Comparison of ENCODE assay signal across 8 cellular contexts in genomic region chr2:27428978-27429541, GRCh38. TPM values are rescaled to one million over a fixed set of nuclear protein-coding genes. Genes with fewer than 3 reads are reported as not detected.
DNase-seq lines count a peak whose midpoint lies in the region; ATAC-seq and TF ChIP-seq lines count a peak whose summit lies in the region.

No MANE protein-coding gene starts in this region.

- H4K5ac ChIP-seq in IMR-90 (ENCODE audit: low read depth, low read length), result no peak overlapping the region

- H3K4me1 Mint-ChIP-seq in activated naive CD8-positive, alpha-beta T cell treated with anti-CD3 and anti-CD28 coated beads, Interleukin-2, amount 50 U/mL, for 24 hours, result peaks cover 43% of the 10 kb centered on the region
- peaks cover 25% of the 10 kb centered on the region for H3K4me1 Mint-ChIP-seq in type B pancreatic cell (ENCODE audit: unreplicated experiment)

- peak overlapping the region; percentile 98 for H3K4me3 Mint-ChIP-seq in activated naive CD8-positive, alpha-beta T cell treated with anti-CD3 and anti-CD28 coated beads, Interleukin-2, amount 50 U/mL, for 24 hours
- peak overlapping the region; percentile 98 for H3K4me3 Mint-ChIP-seq in type B pancreatic cell

- H2BK120ac ChIP-seq in IMR-90 (ENCODE audit: low read depth, low read length), result peak overlapping the region; percentile 56; the same call in 1 of the 2 replicates
- H2BK120ac ChIP-seq in trophoblast cell (ENCODE audit: insufficient read depth, low read length, poor library complexity), result peak overlapping the region; percentile 98

- peak overlapping the region; percentile 43; the same call in 1 of the 2 replicates for H2AK5ac ChIP-seq in IMR-90 (ENCODE audit: low read depth, low read length)
- H2AK5ac ChIP-seq in trophoblast cell (ENCODE audit: low read length), result no peak overlapping the region

- peaks cover 45% of the 10 kb centered on the region for H4K20me1 ChIP-seq in IMR-90 (ENCODE audit: insufficient read depth, low read length)
- H4K20me1 ChIP-seq in SK-N-SH (ENCODE audit: insufficient read depth), result peaks cover 46% of the 10 kb centered on the region

- peak overlapping the region; percentile 81 for H3K4me3 ChIP-seq in IMR-90 (ENCODE audit: insufficient read depth, low read depth, low read length)
- peak overlapping the region; percentile 74 to 92 for H3K4me3 ChIP-seq in SK-N-SH (ENCODE audit: low read depth in 2 of 2, low read length in 1 of 2)
- H3K4me3 ChIP-seq in cardiac muscle cell, result peak overlapping the region; percentile 88
- peak overlapping the region; percentile 92 for H3K4me3 ChIP-seq in trophoblast cell (ENCODE audit: low read depth, low read length)

- no peaks in the 10 kb centered on the region for H3K27me3 ChIP-seq in IMR-90 (ENCODE audit: control insufficient read depth, insufficient read depth, low read length)
- no peaks in the 10 kb centered on the region for H3K27me3 ChIP-seq in SK-N-SH (ENCODE audit: insufficient read depth)
- no peaks in the 10 kb centered on the region for H3K27me3 ChIP-seq in cardiac muscle cell
- no peaks in the 10 kb centered on the region for H3K27me3 ChIP-seq in trophoblast cell (ENCODE audit: insufficient read depth, low read length)

- no peaks in the 10 kb centered on the region for H3K27me3 Mint-ChIP-seq in activated naive CD8-positive, alpha-beta T cell treated with anti-CD3 and anti-CD28 coated beads, Interleukin-2, amount 50 U/mL, for 24 hours
- no peaks in the 10 kb centered on the region for H3K27me3 Mint-ChIP-seq in type B pancreatic cell

- peak overlapping the region; percentile 58 for H4K91ac ChIP-seq in IMR-90 (ENCODE audit: insufficient read depth, low read depth, low read length)
- peak overlapping the region; percentile 98 for H4K91ac ChIP-seq in trophoblast cell (ENCODE audit: low read depth, low read length)

- H3K79me1 ChIP-seq in IMR-90 (ENCODE audit: low read depth in 1 of 2, low read length in 2 of 2) (peaks cover 6 to 42% of the 10 kb centered on the region in 2 experiments), trophoblast cell (ENCODE audit: low read length) (peaks cover 7% of the 10 kb centered on the region)

- H3K9me2 ChIP-seq in SK-N-SH, result no peaks in the 10 kb centered on the region

- intact Hi-C loops in IMR-90 (cut with micrococcal nuclease), result loop anchor here (1.0 kb wide), 1 partner anchor 20 kb away; the partner anchor contains the start of gene PPM1G

- H3K23ac ChIP-seq in IMR-90 (ENCODE audit: low read depth, low read length) (peak overlapping the region; percentile 92), trophoblast cell (ENCODE audit: low read length) (no peak overlapping the region)

- H4K12ac ChIP-seq in trophoblast cell (ENCODE audit: low read depth, low read length), result peak overlapping the region; percentile 73

- H3K4me1 ChIP-seq in IMR-90 (ENCODE audit: control insufficient read depth, insufficient read depth, low read length) (peaks cover 8% of the 10 kb centered on the region), SK-N-SH (ENCODE audit: control insufficient read depth in 1 of 2, insufficient read depth in 2 of 2, low read depth in 1 of 2, low read length in 1 of 2) (peaks cover 6 to 10% of the 10 kb centered on the region in 2 experiments; a peak in 3 of 4 replicates), cardiac muscle cell (ENCODE audit: low read depth) (peaks cover 12% of the 10 kb centered on the region), trophoblast cell (ENCODE audit: control insufficient read depth in 1 of 2, insufficient read depth in 2 of 2, low read length in 2 of 2) (peaks cover 3% of the 10 kb centered on the region in 2 experiments)

- no peak overlapping the region for H2BK15ac ChIP-seq in IMR-90 (ENCODE audit: low read depth, low read length)

- 0 out of 2 replicates have a peak, but pooled peaks cover 3% of the 10 kb centered on the region for H3K9me1 ChIP-seq in IMR-90 (ENCODE audit: insufficient read depth, low read length)

- H3K9me3 Mint-ChIP-seq in activated naive CD8-positive, alpha-beta T cell treated with anti-CD3 and anti-CD28 coated beads, Interleukin-2, amount 50 U/mL, for 24 hours, result no peaks in the 10 kb centered on the region
- H3K9me3 Mint-ChIP-seq in type B pancreatic cell, result no peaks in the 10 kb centered on the region

- H3F3A ChIP-seq in SK-N-SH (replicated peaks; ENCODE audit: insufficient read depth), result peaks cover 17% of the 10 kb centered on the region

- no peak for TF ChIP-seq EP300 in SK-N-SH (IDR thresholded peaks at IDR 0.05; ENCODE audit: borderline replicate concordance in 1 of 2, low read depth in 1 of 2, low read length in 1 of 2)

- H3K27ac ChIP-seq in IMR-90 (ENCODE audit: insufficient read depth, low read length) (peak overlapping the region; percentile 81), SK-N-SH (ENCODE audit: low read depth in 2 of 2, low read length in 1 of 2) (peak overlapping the region; percentile 92 to 93), cardiac muscle cell (peak overlapping the region; percentile 98), trophoblast cell (ENCODE audit: low read depth, low read length) (peak overlapping the region; percentile 93)

- H3K18ac ChIP-seq in IMR-90 (ENCODE audit: low read depth, low read length) (no peak overlapping the region; the same call in 1 of the 2 replicates), trophoblast cell (ENCODE audit: low read length) (peak overlapping the region; percentile 96)

- 0% methylated on average over 5 of the region's 51 CpGs; no CpG with 5 or more reads in 1 of the 2 experiments for WGBS in IMR-90 (ENCODE audit: extremely low coverage in 2 of 2, insufficient read length in 1 of 2), 2 experiments
- WGBS in SK-N-SH (ENCODE audit: low lambda C conversion rate), result 0% methylated on average over 10 of the region's 51 CpGs
- WGBS in trophoblast cell (ENCODE audit: extremely low coverage, insufficient coverage, insufficient read length), result no CpG with 5 or more reads among the region's 51 CpGs

- CTCF ChIA-PET in IMR-90 (lab: Yijun Ruan, JAX) (interaction anchor here (0.6 to 1.2 kb wide), 2 partner anchors 21 to 25 kb away, joined by 3 read pairs; no protein-coding TSS in a partner anchor), SK-N-SH (lab: Yijun Ruan, JAX) (interaction anchor here (0.8 to 7.0 kb wide), 9 partner anchors 11 to 254 kb away, joined by 3 to 94 read pairs (median 7); partner anchors contain the start of gene PPM1G)

- H4K8ac ChIP-seq in IMR-90 (ENCODE audit: low read depth in 2 of 2, low read length in 2 of 2), result peak overlapping the region in 1 of 2 experiments; percentile 58; a peak in 2 of 4 replicates
- H4K8ac ChIP-seq in trophoblast cell (ENCODE audit: low read depth, low read length), result peak overlapping the region; percentile 77

- H2AFZ ChIP-seq in IMR-90 (replicated peaks; ENCODE audit: low read length, poor library complexity), result peak overlapping the region; percentile 91
- peak overlapping the region; percentile 77; the same call in 1 of the 2 replicates for H2AFZ ChIP-seq in SK-N-SH (ENCODE audit: low read depth)
- H2AFZ ChIP-seq in trophoblast cell (ENCODE audit: insufficient read depth, low read length, poor library complexity), result peak overlapping the region; percentile 80

- H2BK5ac ChIP-seq in IMR-90 (ENCODE audit: low read depth, low read length, poor library complexity, severe bottlenecking) (peak overlapping the region; percentile 79), trophoblast cell (ENCODE audit: low read depth, low read length, poor library complexity) (peak overlapping the region; percentile 95)

- H2BK12ac ChIP-seq in trophoblast cell (ENCODE audit: low read length), result no peak overlapping the region

- H3K36me3 ChIP-seq in IMR-90 (ENCODE audit: control insufficient read depth, insufficient read depth, low read length), result peaks cover 9% of the 10 kb centered on the region
- H3K36me3 ChIP-seq in SK-N-SH (replicated peaks in 1 of 2; ENCODE audit: control insufficient read depth in 1 of 2, insufficient read depth in 2 of 2, low read length in 1 of 2), result peaks cover 10 to 17% of the 10 kb centered on the region in 2 experiments
- peaks cover 10% of the 10 kb centered on the region for H3K36me3 ChIP-seq in cardiac muscle cell
- H3K36me3 ChIP-seq in trophoblast cell (ENCODE audit: control insufficient read depth in 1 of 2, insufficient read depth in 2 of 2, low read length in 2 of 2), result peaks cover 9 to 12% of the 10 kb centered on the region in 2 experiments

- no peak for TF ChIP-seq POLR2A in IMR-90 (IDR thresholded peaks at IDR 0.05; ENCODE audit: low read depth, low read length)

- peak overlapping the region; percentile 85 for H3K4ac ChIP-seq in IMR-90 (ENCODE audit: low read depth, low read length)
- peak overlapping the region; percentile 95 for H3K4ac ChIP-seq in trophoblast cell (ENCODE audit: low read depth, low read length)

- H2AK9ac ChIP-seq in IMR-90 (replicated peaks; ENCODE audit: low read depth, low read length, poor library complexity), result peak overlapping the region; percentile 98

- dilution Hi-C loops in IMR-90 (cut with HindIII; ENCODE audit: low sequenced_read_pairs, unreplicated experiment), result no loop called here

- peak overlapping the region; percentile 86 for H3K9ac ChIP-seq in IMR-90 (ENCODE audit: low read depth, low read length)
- H3K9ac ChIP-seq in SK-N-SH, result peak overlapping the region; percentile 98
- H3K9ac ChIP-seq in trophoblast cell (ENCODE audit: low read length), result peak overlapping the region; percentile 94

- ATAC-seq in GM21576 (IDR thresholded peaks at IDR 0.05; ENCODE audit: unreplicated experiment) (peak; percentile 63), IMR-90 (ENCODE audit: low read depth) (peak; percentile 85)
- peak; percentile 82 for ATAC-seq in activated naive CD8-positive, alpha-beta T cell treated with anti-CD3 and anti-CD28 coated beads, Interleukin-2, amount 50 U/mL, for 24 hours

- in situ Hi-C loops in IMR-90 (cut with MboI; ENCODE audit: low sequenced_read_pairs), result no loop called here

- POLR2A ChIA-PET in IMR-90 (lab: Charles Lee; ENCODE audit: unreplicated experiment), result interaction anchor here (0.9 kb wide), 1 partner anchor 52 kb away, joined by 4 read pairs; no protein-coding TSS in a partner anchor
- POLR2A ChIA-PET in SK-N-SH (lab: Yijun Ruan, JAX), result interaction anchor here (0.6 to 4.3 kb wide), 18 partner anchors 15 to 235 kb away, joined by 3 to 66 read pairs (median 5); partner anchors contain the start of genes CCDC121, EIF2B4, GPN1 and GTF3C2

- peak overlapping the region; percentile 86 for H3K56ac ChIP-seq in IMR-90 (ENCODE audit: extremely low read depth, insufficient read depth, low read length)

- TF ChIP-seq CTCF in IMR-90 (conservative IDR thresholded peaks at IDR 0.05; ENCODE audit: low read depth, low read length) (no peak), SK-N-SH (IDR thresholded peaks at IDR 0.05) (no peak), cardiac muscle cell (IDR thresholded peaks at IDR 0.05; ENCODE audit: low read depth, low read length) (no peak), type B pancreatic cell (conservative IDR thresholded peaks at IDR 0.05) (no peak)

- H3K14ac ChIP-seq in IMR-90 (replicated peaks; ENCODE audit: low read depth, low read length) (peak overlapping the region; percentile 97), trophoblast cell (ENCODE audit: low read length) (peak overlapping the region; percentile 81)

- H3K36me3 Mint-ChIP-seq in activated naive CD8-positive, alpha-beta T cell treated with anti-CD3 and anti-CD28 coated beads, Interleukin-2, amount 50 U/mL, for 24 hours (ENCODE audit: low read depth), result peaks cover 8% of the 10 kb centered on the region
- peaks cover 6% of the 10 kb centered on the region for H3K36me3 Mint-ChIP-seq in type B pancreatic cell

- H3K79me2 ChIP-seq in SK-N-SH (ENCODE audit: insufficient read depth), result peaks cover 51% of the 10 kb centered on the region
- H3K79me2 ChIP-seq in trophoblast cell (ENCODE audit: control insufficient read depth, insufficient read depth, low read length, poor library complexity), result peaks cover 20% of the 10 kb centered on the region

- H3K27ac Mint-ChIP-seq in activated naive CD8-positive, alpha-beta T cell treated with anti-CD3 and anti-CD28 coated beads, Interleukin-2, amount 50 U/mL, for 24 hours, result peak overlapping the region; percentile 99
- peak overlapping the region; percentile 91 for H3K27ac Mint-ChIP-seq in type B pancreatic cell

- H3K4me2 ChIP-seq in IMR-90 (ENCODE audit: low read depth, low read length) (peak overlapping the region; percentile 84), SK-N-SH (peak overlapping the region; percentile 84), trophoblast cell (ENCODE audit: low read length) (peak overlapping the region; percentile 83)

- TF ChIP-seq RAD21 in IMR-90 (IDR thresholded peaks at IDR 0.05; ENCODE audit: low read length) (no peak), SK-N-SH (IDR thresholded peaks at IDR 0.05; ENCODE audit: low read length) (no peak)

- no peaks in the 10 kb centered on the region for H3K9me3 ChIP-seq in IMR-90 (ENCODE audit: control insufficient read depth, insufficient read depth, low read length)
- no peaks in the 10 kb centered on the region for H3K9me3 ChIP-seq in SK-N-SH
- no peaks in the 10 kb centered on the region for H3K9me3 ChIP-seq in cardiac muscle cell (ENCODE audit: low read depth)
- peaks cover 2% of the 10 kb centered on the region for H3K9me3 ChIP-seq in trophoblast cell (ENCODE audit: insufficient read depth, low read depth, low read length)

- DNase-seq in ELF-1 (ENCODE audit: low read depth, low spot score), result peak; percentile 91
- peak; percentile 82 for DNase-seq in IMR-90
- peak; percentile 98 for DNase-seq in SK-N-SH
- peak; percentile 82 for DNase-seq in activated naive CD8-positive, alpha-beta T cell treated with anti-CD3 and anti-CD28 coated beads, Interleukin-2, amount 50 U/mL, for 24 hours
- peak; percentile 89 for DNase-seq in cardiac muscle cell (ENCODE audit: low read depth in 1 of 2, low spot score in 1 of 2)
- peak; percentile 81 to 89 for DNase-seq in trophoblast cell
- DNase-seq in type B pancreatic cell (ENCODE audit: extremely low spot score, unreplicated experiment), result peak; percentile 86

- BruUV-seq in IMR-90 (replicated peaks; lab: Mats Ljungman, UMichigan), result no TSS peak

- no peak overlapping the region for H2BK20ac ChIP-seq in IMR-90 (ENCODE audit: low read depth, low read length)

RNA-seq across cellular contexts. Expression of gene NRBP1, which starts 0.6 kb away (rescaled TPM):
- total RNA-seq in IMR-90 (2012; rRNA removed) (107 and 120 TPM in 2 replicates), cardiac muscle cell (82.1 and 122 TPM in 2 replicates), type B pancreatic cell (ENCODE audit: low replicate concordance) (96.7 and 105 TPM in 2 replicates)
- polyA plus RNA-seq in IMR-90 (2012; rRNA removed) (150 and 155 TPM in 2 replicates), SK-N-SH (2012; rRNA removed) (182 and 227 TPM in 2 replicates), cardiac muscle cell (147 and 185 TPM in 2 replicates)
- 80.8 and 104 TPM in 2 replicates for polyA plus RNA-seq in IMR-90 (2012; cell fraction: cytosol; rRNA removed)
- polyA plus RNA-seq in IMR-90 (2012; cell fraction: nucleus; rRNA removed; ENCODE audit: low replicate concordance), result 110 and 132 TPM in 2 replicates
- 144 and 177 TPM in 2 replicates for polyA plus RNA-seq in SK-N-SH (2012; cell fraction: cytosol; rRNA removed)
- 172 and 216 TPM in 2 replicates for polyA plus RNA-seq in SK-N-SH (2012; cell fraction: nucleus; rRNA removed)
- 76.2 and 76.9 TPM in 2 replicates for polyA plus RNA-seq in trophoblast cell (2013)

RNA-seq across cellular contexts. Expression of gene KRTCAP3, which starts 13.1 kb away (rescaled TPM):
- total RNA-seq in IMR-90 (2012; rRNA removed), result not detected in 2 replicates
- polyA plus RNA-seq in IMR-90 (2012; rRNA removed), result 1.1 and 1.5 TPM in 2 replicates
- polyA plus RNA-seq in IMR-90 (2012; cell fraction: cytosol; rRNA removed), result 0.34 TPM in 1 of 2 replicates, not detected in the other
- 6.8 and 13.2 TPM in 2 replicates for polyA plus RNA-seq in IMR-90 (2012; cell fraction: nucleus; rRNA removed; ENCODE audit: low replicate concordance)
- polyA plus RNA-seq in SK-N-SH (2012; rRNA removed), result 3.6 and 4.1 TPM in 2 replicates
- 0.92 and 1.1 TPM in 2 replicates for polyA plus RNA-seq in SK-N-SH (2012; cell fraction: cytosol; rRNA removed)
- 18.2 TPM in 2 replicates for polyA plus RNA-seq in SK-N-SH (2012; cell fraction: nucleus; rRNA removed)
- total RNA-seq in cardiac muscle cell, result 1.3 and 2.8 TPM in 2 replicates
- polyA plus RNA-seq in cardiac muscle cell, result 2.0 and 4.9 TPM in 2 replicates
- 12.5 and 12.6 TPM in 2 replicates for polyA plus RNA-seq in trophoblast cell (2013)
- total RNA-seq in type B pancreatic cell (ENCODE audit: low replicate concordance), result 12.4 and 23.9 TPM in 2 replicates

RNA-seq across cellular contexts. Expression of gene PPM1G, which starts 19.7 kb away (rescaled TPM):
- total RNA-seq in IMR-90 (2012; rRNA removed) (95.9 and 99.2 TPM in 2 replicates), cardiac muscle cell (96.2 and 101 TPM in 2 replicates), type B pancreatic cell (ENCODE audit: low replicate concordance) (80.4 and 95.3 TPM in 2 replicates)
- polyA plus RNA-seq in IMR-90 (2012; rRNA removed) (55.9 and 57.6 TPM in 2 replicates), SK-N-SH (2012; rRNA removed) (99.7 and 113 TPM in 2 replicates), cardiac muscle cell (84.8 and 93.0 TPM in 2 replicates)
- polyA plus RNA-seq in IMR-90 (2012; cell fraction: cytosol; rRNA removed), result 28.8 and 44.4 TPM in 2 replicates
- 24.9 and 39.9 TPM in 2 replicates for polyA plus RNA-seq in IMR-90 (2012; cell fraction: nucleus; rRNA removed; ENCODE audit: low replicate concordance)
- 118 and 123 TPM in 2 replicates for polyA plus RNA-seq in SK-N-SH (2012; cell fraction: cytosol; rRNA removed)
- polyA plus RNA-seq in SK-N-SH (2012; cell fraction: nucleus; rRNA removed), result 90.9 and 97.1 TPM in 2 replicates
- polyA plus RNA-seq in trophoblast cell (2013), result 64.3 and 66.0 TPM in 2 replicates

RNA-seq across cellular contexts. Expression of gene ZNF513, which starts 48.5 kb away (rescaled TPM):
- 3.1 and 3.4 TPM in 2 replicates for total RNA-seq in IMR-90 (2012; rRNA removed)
- polyA plus RNA-seq in IMR-90 (2012; rRNA removed), result 23.5 and 23.7 TPM in 2 replicates
- 11.3 and 17.8 TPM in 2 replicates for polyA plus RNA-seq in IMR-90 (2012; cell fraction: cytosol; rRNA removed)
- 73.2 and 130 TPM in 2 replicates for polyA plus RNA-seq in IMR-90 (2012; cell fraction: nucleus; rRNA removed; ENCODE audit: low replicate concordance)
- polyA plus RNA-seq in SK-N-SH (2012; rRNA removed), result 53.8 and 63.7 TPM in 2 replicates
- 24.6 and 31.8 TPM in 2 replicates for polyA plus RNA-seq in SK-N-SH (2012; cell fraction: cytosol; rRNA removed)
- 195 and 213 TPM in 2 replicates for polyA plus RNA-seq in SK-N-SH (2012; cell fraction: nucleus; rRNA removed)
- total RNA-seq in cardiac muscle cell, result 29.7 and 31.7 TPM in 2 replicates
- 32.2 and 35.8 TPM in 2 replicates for polyA plus RNA-seq in cardiac muscle cell
- polyA plus RNA-seq in trophoblast cell (2013), result 15.8 and 16.6 TPM in 2 replicates
- 25.3 and 25.9 TPM in 2 replicates for total RNA-seq in type B pancreatic cell (ENCODE audit: low replicate concordance)

RNA-seq across cellular contexts. Expression of gene SNX17, which starts 58.6 kb away (rescaled TPM):
- total RNA-seq in IMR-90 (2012; rRNA removed) (130 and 131 TPM in 2 replicates), cardiac muscle cell (91.9 and 141 TPM in 2 replicates), type B pancreatic cell (ENCODE audit: low replicate concordance) (74.7 and 94.3 TPM in 2 replicates)
- polyA plus RNA-seq in IMR-90 (2012; rRNA removed) (100.0 and 102 TPM in 2 replicates), SK-N-SH (2012; rRNA removed) (128 and 145 TPM in 2 replicates), cardiac muscle cell (130 and 135 TPM in 2 replicates)
- 114 and 116 TPM in 2 replicates for polyA plus RNA-seq in IMR-90 (2012; cell fraction: cytosol; rRNA removed)
- polyA plus RNA-seq in IMR-90 (2012; cell fraction: nucleus; rRNA removed; ENCODE audit: low replicate concordance), result 108 and 144 TPM in 2 replicates
- polyA plus RNA-seq in SK-N-SH (2012; cell fraction: cytosol; rRNA removed), result 103 and 135 TPM in 2 replicates
- polyA plus RNA-seq in SK-N-SH (2012; cell fraction: nucleus; rRNA removed), result 150 and 153 TPM in 2 replicates
- polyA plus RNA-seq in trophoblast cell (2013), result 23.0 and 23.7 TPM in 2 replicates

Comparison
In these comparisons a context has a peak if more than half of its experiments do, and no peak if none do; other contexts are left out.
1. Peak in every context shown above with its lines: DNase-seq, ATAC-seq, H3K4me3 ChIP-seq and H3K27ac ChIP-seq.